1 cellular context compared by ENCODE assay signal in the genomic region with DNA sequence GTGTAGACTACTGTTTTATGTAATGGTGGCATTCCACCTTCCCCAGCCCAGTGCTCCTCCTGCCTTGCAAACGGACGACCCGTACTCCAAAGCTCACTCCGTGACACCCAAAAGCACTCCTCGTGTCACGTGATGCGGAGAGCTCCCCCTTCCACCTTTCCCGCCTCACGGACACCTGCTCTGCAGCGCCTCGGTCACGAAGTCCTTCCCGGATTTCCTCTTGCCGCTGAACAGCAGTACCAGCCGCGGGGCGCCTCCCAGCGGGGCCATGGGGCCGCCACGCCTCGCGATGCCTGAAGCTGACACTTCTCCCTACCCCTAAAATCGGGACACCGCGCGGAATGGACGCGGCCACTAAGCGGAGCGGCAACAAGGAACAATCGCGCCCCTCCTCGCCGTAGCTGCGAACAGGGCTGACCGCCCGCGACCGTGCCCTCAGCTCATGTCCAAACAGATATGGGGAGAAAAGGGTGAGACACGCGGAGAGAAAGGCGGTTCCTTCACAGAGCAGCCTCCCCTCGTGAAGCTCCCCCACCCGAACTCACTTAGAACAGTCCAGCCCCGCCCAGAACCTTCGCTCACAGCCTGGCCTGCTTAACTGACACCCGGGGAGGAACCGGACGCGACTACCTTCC.
TF ChIP-seq lines count a peak whose summit lies in the region.

A gene (minus strand): TSS at position 304 of the 635 bp plus-strand sequence. CDS start 34 bp downstream, at position 270.

TF ChIP-seq in H1, 55 proteins besides CTCF, POLR2A, EP300 and RAD21 (continued from another document):
- TF ChIP-seq TBP (IDR thresholded peaks at IDR 0.05; ENCODE audit: low read depth, low read length) (peak; percentile 83), CBX8 (IDR thresholded peaks at IDR 0.05; ENCODE audit: borderline replicate concordance, low read depth, low read length) (no peak), GTF2F1 (IDR thresholded peaks at IDR 0.05; ENCODE audit: borderline replicate concordance, low read depth, low read length) (peak; percentile 89), CTBP2 (IDR thresholded peaks at IDR 0.05; ENCODE audit: borderline replicate concordance, insufficient read depth, insufficient read length, low read length) (no peak), CREB1 (IDR thresholded peaks at IDR 0.05) (peak; percentile 7; the same call in 1 of the 2 replicates), KDM4A (IDR thresholded peaks at IDR 0.05; ENCODE audit: low read depth, low read length, severe bottlenecking) (peak; percentile 59), PHF8 (conservative IDR thresholded peaks at IDR 0.05; ENCODE audit: low read depth, low read length) (peak; percentile 71), HDAC2 (IDR thresholded peaks at IDR 0.05; ENCODE audit: borderline replicate concordance in 1 of 2, low read depth in 2 of 2, low read length in 2 of 2) (no peak; a peak in 1 of 4 replicates), SIRT6 (IDR thresholded peaks at IDR 0.05; ENCODE audit: low read length) (no peak), SIX5 (IDR thresholded peaks at IDR 0.05; ENCODE audit: low read depth, low read length) (peak; percentile 6; the same call in 1 of the 2 replicates), BACH1 (IDR thresholded peaks at IDR 0.05; ENCODE audit: low read length) (peak; percentile 13; the same call in 1 of the 2 replicates), TAF1 (IDR thresholded peaks at IDR 0.05; ENCODE audit: low read depth, low read length) (peak; percentile 83), EZH2 (IDR thresholded peaks at IDR 0.05; ENCODE audit: low read depth, low read length, severe bottlenecking) (no peak), SP1 (IDR thresholded peaks at IDR 0.05; ENCODE audit: low read depth, low read length) (no peak), SP2 (IDR thresholded peaks at IDR 0.05; ENCODE audit: low read length) (no peak), JUND (IDR thresholded peaks at IDR 0.05; ENCODE audit: low read length) (no peak), ASH2L (IDR thresholded peaks at IDR 0.05; ENCODE audit: low read length) (no peak), CEBPB (IDR thresholded peaks at IDR 0.05; ENCODE audit: low read depth, low read length) (no peak), RXRA (IDR thresholded peaks at IDR 0.05; ENCODE audit: insufficient read depth, low read depth, low read length) (no peak), TCF12 (IDR thresholded peaks at IDR 0.05; ENCODE audit: low read depth, low read length) (no peak), GABPA (IDR thresholded peaks at IDR 0.05; ENCODE audit: borderline replicate concordance, insufficient read depth, low read length) (no peak), TEAD4 (IDR thresholded peaks at IDR 0.05; ENCODE audit: low read depth, low read length) (peak; percentile 54; the same call in 1 of the 2 replicates), BRCA1 (IDR thresholded peaks at IDR 0.05; ENCODE audit: low read depth, low read length) (peak; percentile 65), SIN3A (conservative IDR thresholded peaks at IDR 0.05 in 1 of 2, IDR thresholded peaks at IDR 0.05 in 1 of 2; ENCODE audit: low read depth in 1 of 2, low read length in 2 of 2) (peak; percentile 74 to 78; a peak in 2 of 4 replicates), SP4 (IDR thresholded peaks at IDR 0.05; ENCODE audit: low read length) (no peak; the same call in 1 of the 2 replicates), SUZ12 (IDR thresholded peaks at IDR 0.05; ENCODE audit: low read length) (no peak), TAF7 (optimal IDR thresholded peaks at IDR 0.05; ENCODE audit: borderline replicate concordance, low read depth, low read length) (no peak), POLR2AphosphoS5 (IDR thresholded peaks at IDR 0.05; ENCODE audit: low read depth, low read length) (peak; percentile 79), EGR1 (IDR thresholded peaks at IDR 0.05; ENCODE audit: borderline replicate concordance, low read depth, low read length) (no peak), CHD2 (IDR thresholded peaks at IDR 0.05; ENCODE audit: low read length) (peak; percentile 88), BCL11A (IDR thresholded peaks at IDR 0.05; ENCODE audit: low read depth in 2 of 2, low read length in 2 of 2) (no peak), POU5F1 (IDR thresholded peaks at IDR 0.05; ENCODE audit: low read depth, low read length) (no peak)
- TF ChIP-seq, protein P1, sequence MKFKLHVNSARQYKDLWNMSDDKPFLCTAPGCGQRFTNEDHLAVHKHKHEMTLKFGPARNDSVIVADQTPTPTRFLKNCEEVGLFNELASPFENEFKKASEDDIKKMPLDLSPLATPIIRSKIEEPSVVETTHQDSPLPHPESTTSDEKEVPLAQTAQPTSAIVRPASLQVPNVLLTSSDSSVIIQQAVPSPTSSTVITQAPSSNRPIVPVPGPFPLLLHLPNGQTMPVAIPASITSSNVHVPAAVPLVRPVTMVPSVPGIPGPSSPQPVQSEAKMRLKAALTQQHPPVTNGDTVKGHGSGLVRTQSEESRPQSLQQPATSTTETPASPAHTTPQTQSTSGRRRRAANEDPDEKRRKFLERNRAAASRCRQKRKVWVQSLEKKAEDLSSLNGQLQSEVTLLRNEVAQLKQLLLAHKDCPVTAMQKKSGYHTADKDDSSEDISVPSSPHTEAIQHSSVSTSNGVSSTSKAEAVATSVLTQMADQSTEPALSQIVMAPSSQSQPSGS (IDR thresholded peaks at IDR 0.05; ENCODE audit: low read length), result no peak
- TF ChIP-seq, protein P2, sequence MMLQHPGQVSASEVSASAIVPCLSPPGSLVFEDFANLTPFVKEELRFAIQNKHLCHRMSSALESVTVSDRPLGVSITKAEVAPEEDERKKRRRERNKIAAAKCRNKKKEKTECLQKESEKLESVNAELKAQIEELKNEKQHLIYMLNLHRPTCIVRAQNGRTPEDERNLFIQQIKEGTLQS (IDR thresholded peaks at IDR 0.05; ENCODE audit: insufficient read depth, low read depth, low read length), result peak; percentile 58; the same call in 1 of the 2 replicates
- TF ChIP-seq, protein P3, sequence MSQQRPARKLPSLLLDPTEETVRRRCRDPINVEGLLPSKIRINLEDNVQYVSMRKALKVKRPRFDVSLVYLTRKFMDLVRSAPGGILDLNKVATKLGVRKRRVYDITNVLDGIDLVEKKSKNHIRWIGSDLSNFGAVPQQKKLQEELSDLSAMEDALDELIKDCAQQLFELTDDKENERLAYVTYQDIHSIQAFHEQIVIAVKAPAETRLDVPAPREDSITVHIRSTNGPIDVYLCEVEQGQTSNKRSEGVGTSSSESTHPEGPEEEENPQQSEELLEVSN (IDR thresholded peaks at IDR 0.05), result peak; percentile 100
- TF ChIP-seq, protein P4, sequence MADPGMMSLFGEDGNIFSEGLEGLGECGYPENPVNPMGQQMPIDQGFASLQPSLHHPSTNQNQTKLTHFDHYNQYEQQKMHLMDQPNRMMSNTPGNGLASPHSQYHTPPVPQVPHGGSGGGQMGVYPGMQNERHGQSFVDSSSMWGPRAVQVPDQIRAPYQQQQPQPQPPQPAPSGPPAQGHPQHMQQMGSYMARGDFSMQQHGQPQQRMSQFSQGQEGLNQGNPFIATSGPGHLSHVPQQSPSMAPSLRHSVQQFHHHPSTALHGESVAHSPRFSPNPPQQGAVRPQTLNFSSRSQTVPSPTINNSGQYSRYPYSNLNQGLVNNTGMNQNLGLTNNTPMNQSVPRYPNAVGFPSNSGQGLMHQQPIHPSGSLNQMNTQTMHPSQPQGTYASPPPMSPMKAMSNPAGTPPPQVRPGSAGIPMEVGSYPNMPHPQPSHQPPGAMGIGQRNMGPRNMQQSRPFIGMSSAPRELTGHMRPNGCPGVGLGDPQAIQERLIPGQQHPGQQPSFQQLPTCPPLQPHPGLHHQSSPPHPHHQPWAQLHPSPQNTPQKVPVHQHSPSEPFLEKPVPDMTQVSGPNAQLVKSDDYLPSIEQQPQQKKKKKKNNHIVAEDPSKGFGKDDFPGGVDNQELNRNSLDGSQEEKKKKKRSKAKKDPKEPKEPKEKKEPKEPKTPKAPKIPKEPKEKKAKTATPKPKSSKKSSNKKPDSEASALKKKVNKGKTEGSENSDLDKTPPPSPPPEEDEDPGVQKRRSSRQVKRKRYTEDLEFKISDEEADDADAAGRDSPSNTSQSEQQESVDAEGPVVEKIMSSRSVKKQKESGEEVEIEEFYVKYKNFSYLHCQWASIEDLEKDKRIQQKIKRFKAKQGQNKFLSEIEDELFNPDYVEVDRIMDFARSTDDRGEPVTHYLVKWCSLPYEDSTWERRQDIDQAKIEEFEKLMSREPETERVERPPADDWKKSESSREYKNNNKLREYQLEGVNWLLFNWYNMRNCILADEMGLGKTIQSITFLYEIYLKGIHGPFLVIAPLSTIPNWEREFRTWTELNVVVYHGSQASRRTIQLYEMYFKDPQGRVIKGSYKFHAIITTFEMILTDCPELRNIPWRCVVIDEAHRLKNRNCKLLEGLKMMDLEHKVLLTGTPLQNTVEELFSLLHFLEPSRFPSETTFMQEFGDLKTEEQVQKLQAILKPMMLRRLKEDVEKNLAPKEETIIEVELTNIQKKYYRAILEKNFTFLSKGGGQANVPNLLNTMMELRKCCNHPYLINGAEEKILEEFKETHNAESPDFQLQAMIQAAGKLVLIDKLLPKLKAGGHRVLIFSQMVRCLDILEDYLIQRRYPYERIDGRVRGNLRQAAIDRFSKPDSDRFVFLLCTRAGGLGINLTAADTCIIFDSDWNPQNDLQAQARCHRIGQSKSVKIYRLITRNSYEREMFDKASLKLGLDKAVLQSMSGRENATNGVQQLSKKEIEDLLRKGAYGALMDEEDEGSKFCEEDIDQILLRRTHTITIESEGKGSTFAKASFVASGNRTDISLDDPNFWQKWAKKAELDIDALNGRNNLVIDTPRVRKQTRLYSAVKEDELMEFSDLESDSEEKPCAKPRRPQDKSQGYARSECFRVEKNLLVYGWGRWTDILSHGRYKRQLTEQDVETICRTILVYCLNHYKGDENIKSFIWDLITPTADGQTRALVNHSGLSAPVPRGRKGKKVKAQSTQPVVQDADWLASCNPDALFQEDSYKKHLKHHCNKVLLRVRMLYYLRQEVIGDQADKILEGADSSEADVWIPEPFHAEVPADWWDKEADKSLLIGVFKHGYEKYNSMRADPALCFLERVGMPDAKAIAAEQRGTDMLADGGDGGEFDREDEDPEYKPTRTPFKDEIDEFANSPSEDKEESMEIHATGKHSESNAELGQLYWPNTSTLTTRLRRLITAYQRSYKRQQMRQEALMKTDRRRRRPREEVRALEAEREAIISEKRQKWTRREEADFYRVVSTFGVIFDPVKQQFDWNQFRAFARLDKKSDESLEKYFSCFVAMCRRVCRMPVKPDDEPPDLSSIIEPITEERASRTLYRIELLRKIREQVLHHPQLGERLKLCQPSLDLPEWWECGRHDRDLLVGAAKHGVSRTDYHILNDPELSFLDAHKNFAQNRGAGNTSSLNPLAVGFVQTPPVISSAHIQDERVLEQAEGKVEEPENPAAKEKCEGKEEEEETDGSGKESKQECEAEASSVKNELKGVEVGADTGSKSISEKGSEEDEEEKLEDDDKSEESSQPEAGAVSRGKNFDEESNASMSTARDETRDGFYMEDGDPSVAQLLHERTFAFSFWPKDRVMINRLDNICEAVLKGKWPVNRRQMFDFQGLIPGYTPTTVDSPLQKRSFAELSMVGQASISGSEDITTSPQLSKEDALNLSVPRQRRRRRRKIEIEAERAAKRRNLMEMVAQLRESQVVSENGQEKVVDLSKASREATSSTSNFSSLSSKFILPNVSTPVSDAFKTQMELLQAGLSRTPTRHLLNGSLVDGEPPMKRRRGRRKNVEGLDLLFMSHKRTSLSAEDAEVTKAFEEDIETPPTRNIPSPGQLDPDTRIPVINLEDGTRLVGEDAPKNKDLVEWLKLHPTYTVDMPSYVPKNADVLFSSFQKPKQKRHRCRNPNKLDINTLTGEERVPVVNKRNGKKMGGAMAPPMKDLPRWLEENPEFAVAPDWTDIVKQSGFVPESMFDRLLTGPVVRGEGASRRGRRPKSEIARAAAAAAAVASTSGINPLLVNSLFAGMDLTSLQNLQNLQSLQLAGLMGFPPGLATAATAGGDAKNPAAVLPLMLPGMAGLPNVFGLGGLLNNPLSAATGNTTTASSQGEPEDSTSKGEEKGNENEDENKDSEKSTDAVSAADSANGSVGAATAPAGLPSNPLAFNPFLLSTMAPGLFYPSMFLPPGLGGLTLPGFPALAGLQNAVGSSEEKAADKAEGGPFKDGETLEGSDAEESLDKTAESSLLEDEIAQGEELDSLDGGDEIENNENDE (IDR thresholded peaks at IDR 0.05; ENCODE audit: insufficient replicate concordance, low read length), result no peak
- TF ChIP-seq, protein P5, sequence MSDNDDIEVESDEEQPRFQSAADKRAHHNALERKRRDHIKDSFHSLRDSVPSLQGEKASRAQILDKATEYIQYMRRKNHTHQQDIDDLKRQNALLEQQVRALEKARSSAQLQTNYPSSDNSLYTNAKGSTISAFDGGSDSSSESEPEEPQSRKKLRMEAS (IDR thresholded peaks at IDR 0.05), result peak; percentile 100
- TF ChIP-seq, protein P6, sequence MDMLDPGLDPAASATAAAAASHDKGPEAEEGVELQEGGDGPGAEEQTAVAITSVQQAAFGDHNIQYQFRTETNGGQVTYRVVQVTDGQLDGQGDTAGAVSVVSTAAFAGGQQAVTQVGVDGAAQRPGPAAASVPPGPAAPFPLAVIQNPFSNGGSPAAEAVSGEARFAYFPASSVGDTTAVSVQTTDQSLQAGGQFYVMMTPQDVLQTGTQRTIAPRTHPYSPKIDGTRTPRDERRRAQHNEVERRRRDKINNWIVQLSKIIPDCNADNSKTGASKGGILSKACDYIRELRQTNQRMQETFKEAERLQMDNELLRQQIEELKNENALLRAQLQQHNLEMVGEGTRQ (IDR thresholded peaks at IDR 0.05; ENCODE audit: low read length), result peak; percentile 92
TF ChIP-seq in H1: peak in this region for 17.
